Comparison of ENCODE assay signal across 28 cellular contexts in the genomic region with DNA sequence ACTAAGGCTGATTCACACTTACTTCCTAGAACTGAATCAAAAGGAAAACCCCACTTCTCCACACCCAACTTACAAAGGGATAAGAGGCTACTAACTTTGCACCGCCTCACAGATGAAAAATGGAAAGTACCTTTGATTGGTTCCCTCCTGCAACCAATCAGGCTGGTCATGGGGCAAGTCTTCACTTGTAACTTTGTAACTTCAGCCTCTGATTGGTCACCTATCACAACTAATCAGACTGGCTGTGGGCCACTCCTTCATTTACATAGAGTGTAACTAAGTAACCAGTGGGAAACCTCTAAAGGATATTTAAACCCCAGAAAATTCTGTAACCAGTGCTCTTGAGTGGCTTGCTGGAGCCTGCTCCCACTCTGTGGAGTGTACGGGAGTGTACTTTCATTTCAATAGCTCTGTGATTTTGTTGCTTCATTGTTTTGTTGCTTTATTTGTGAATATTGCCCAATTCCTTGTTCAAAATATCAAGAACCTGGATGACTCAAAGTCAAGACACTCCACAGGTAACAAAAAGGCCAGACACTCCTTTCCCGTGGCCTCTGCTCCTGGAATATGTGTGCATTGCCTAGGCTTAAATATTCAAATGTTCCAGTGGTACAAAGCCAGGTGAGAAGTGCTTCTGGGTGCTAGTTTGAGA. TPM values are rescaled to one million over a fixed set of nuclear protein-coding genes. Genes with fewer than 3 reads are reported as not detected.
DNase-seq lines count a peak whose midpoint lies in the region; ATAC-seq, FAIRE-seq and TF ChIP-seq lines count a peak whose summit lies in the region.
"Had no signal": no experiment of that assay in that cellular context is flagged by ENCODE, and none has a peak within 500 bp of the region (broad histone marks: within the 10 kb centered on the region; RNA-seq: fewer than 3 reads in every experiment).

No MANE protein-coding gene starts in this region.

- POLR2A ChIA-PET in HepG2 (lab: Yijun Ruan, JAX), result no interaction called here

- TF ChIP-seq RAD21 in HepG2 (CRISPR knock-in tag; IDR thresholded peaks at IDR 0.05), result no peak

- no peak for TF ChIP-seq EP300 in HepG2 (IDR thresholded peaks at IDR 0.05; ENCODE audit: low read depth in 2 of 2, low read length in 2 of 2)
- no peak for TF ChIP-seq EP300 in HepG2 (CRISPR knock-in tag; IDR thresholded peaks at IDR 0.05; ENCODE audit: borderline replicate concordance)

- CTCF ChIA-PET in HepG2 (lab: Yijun Ruan, JAX; ENCODE audit: low intra/inter-chr PET ratio, low total read pairs) (no interaction called here), mammary epithelial cell (lab: Charles Lee; ENCODE audit: low non-redundant PET) (no interaction called here)

- H3K27ac ChIP-seq in HepG2 (ENCODE audit: extremely low read length, insufficient read depth, low read length) (peak overlapping the region; percentile 6), right lobe of liver (no peak overlapping the region), mammary epithelial cell (ENCODE audit: insufficient read depth, low read depth, low read length) (no peak overlapping the region)
- H3K27ac ChIP-seq: BLaER1 treated with 17β-estradiol and CSF1 and Interleukin-3, amounts not matched to agents 10 nM and 100 nM; GM23248; SJCRH30 had no signal

- DNase-seq in HepG2 (ENCODE audit: low spot score) (no peak), right lobe of liver (no peak), mammary epithelial cell (peak; percentile 20), renal cortical epithelial cell (ENCODE audit: low read depth) (peak; percentile 55), AML-193 (lab: John Stamatoyannopoulos, UW) (no peak)
- DNase-seq in activated effector memory CD4-positive, alpha-beta T cell treated with Interleukin-2 at 50 U/mL for 16 hours, result no peak
- DNase-seq in stimulated activated CD4-positive, alpha-beta T cell treated with anti-CD3 and anti-CD28 coated beads, Interleukin-1b, Interleukin-23, amount 100 ng/mL, for 48 hours, result no peak
- DNase-seq: Caco-2; CD4-positive, alpha-beta T cell; DMS79; EL; GDM1; GM23248; H7; NCI-H1105; NCI-H1436 treated with DMSO at 0.1 percent for 48 hours; NCI-H187 treated with DMSO at 0.1 percent for 48 hours; NCI-H345; NCI-H524; NCI-H748 treated with DMSO at 0.1 percent for 48 hours; NK-92 treated with Interleukin-12 subunit alpha and Interleukin-12 subunit beta, amount 100 ng/mL, for 24 hours; PC-3; SJCRH30 had no signal

- no peaks in the 10 kb centered on the region for H4K20me1 ChIP-seq in HepG2 (ENCODE audit: insufficient read depth, low read length)
- no peaks in the 10 kb centered on the region for H4K20me1 ChIP-seq in mammary epithelial cell (ENCODE audit: insufficient read depth, low read length)
- H4K20me1 ChIP-seq: BLaER1 treated with 17β-estradiol and CSF1 and Interleukin-3, amounts not matched to agents 10 nM and 100 nM had no signal

- H2AFZ ChIP-seq in HepG2 (ENCODE audit: low read length), result no peak overlapping the region
- no peak overlapping the region for H2AFZ ChIP-seq in mammary epithelial cell (ENCODE audit: low read depth, low read length)
- H2AFZ ChIP-seq: GM23248 had no signal

- H3K27me3 ChIP-seq in HepG2 (ENCODE audit: control insufficient read depth in 1 of 2, insufficient read depth in 2 of 2, low read length in 2 of 2) (no peaks in the 10 kb centered on the region), right lobe of liver (no peaks in the 10 kb centered on the region), mammary epithelial cell (ENCODE audit: insufficient read depth, low read length) (no peaks in the 10 kb centered on the region)
- H3K27me3 ChIP-seq: BLaER1 treated with 17β-estradiol and CSF1 and Interleukin-3, amounts not matched to agents 10 nM and 100 nM; SJCRH30 had no signal

- H3K4me3 ChIP-seq in HepG2 (replicated peaks in 1 of 3; ENCODE audit: insufficient read depth in 1 of 3, low read depth in 2 of 3, low read length in 3 of 3), result no peak overlapping the region
- no peak overlapping the region for H3K4me3 ChIP-seq in right lobe of liver
- H3K4me3 ChIP-seq in mammary epithelial cell (replicated peaks in 1 of 3; ENCODE audit: insufficient read depth in 1 of 3, low read depth in 2 of 3, low read length in 3 of 3), result no peak overlapping the region
- H3K4me3 ChIP-seq: BLaER1 treated with 17β-estradiol and CSF1 and Interleukin-3, amounts not matched to agents 10 nM and 100 nM; GM12878; GM23248; SJCRH30 had no signal

- FAIRE-seq in HepG2 (lab: Jason Lieb, UNC), result no peak
- FAIRE-seq: GM12878, HTR-8/SVneo had no signal

- no peak for ATAC-seq in HepG2
- ATAC-seq in right lobe of liver, result no peak
- ATAC-seq in esophagus mucosa, result peak; percentile 81
- ATAC-seq: GM12878, PC-3, Right ventricle myocardium inferior had no signal

- in situ Hi-C loops in HepG2 (cut with HindIII; ENCODE audit: extremely low pct_ligation_motif_present, low pct_unique_long_range_greater_than_20kb) (no loop called here), mammary epithelial cell (cut with MboI; ENCODE audit: low sequenced_read_pairs in 2 of 2) (no loop called here)

- TF ChIP-seq POLR2A in HepG2 (IDR thresholded peaks at IDR 0.05; ENCODE audit: insufficient read depth in 1 of 2, low read depth in 2 of 2, low read length in 2 of 2) (no peak), right lobe of liver (IDR thresholded peaks at IDR 0.05) (no peak)

- peaks cover 0 to 2% of the 10 kb centered on the region in 2 experiments; a peak in 2 of 5 replicates for H3K36me3 ChIP-seq in HepG2 (replicated peaks in 1 of 2; ENCODE audit: control insufficient read depth in 1 of 2, insufficient read depth in 2 of 2, low read length in 2 of 2)
- H3K36me3 ChIP-seq in right lobe of liver, result no peaks in the 10 kb centered on the region
- no peaks in the 10 kb centered on the region for H3K36me3 ChIP-seq in mammary epithelial cell (ENCODE audit: insufficient read depth, low read length)
- H3K36me3 ChIP-seq: SJCRH30 had no signal

- 100% methylated on average over 3 of the region's 3 CpGs for WGBS in HepG2 (ENCODE audit: low lambda C conversion rate)
- WGBS in right lobe of liver (ENCODE audit: insufficient coverage, low coverage, low lambda C conversion rate, missing lambda C conversion rate), result 87% methylated on average over 2 of the region's 3 CpGs
- 100% methylated on average over 3 of the region's 3 CpGs for WGBS in mammary epithelial cell (ENCODE audit: low coverage, missing lambda C conversion rate)

- TF ChIP-seq CTCF in HepG2 (CRISPR knock-in tag; IDR thresholded peaks at IDR 0.05) (no peak), right lobe of liver (IDR thresholded peaks at IDR 0.05) (no peak), mammary epithelial cell (conservative IDR thresholded peaks at IDR 0.05 in 1 of 2, IDR thresholded peaks at IDR 0.05 in 1 of 2; ENCODE audit: extremely low read depth in 1 of 2, insufficient read depth in 1 of 2, low read depth in 1 of 2, low read length in 2 of 2) (no peak)

- H3K4me2 ChIP-seq in HepG2 (ENCODE audit: low read depth, low read length) (no peak overlapping the region), mammary epithelial cell (ENCODE audit: insufficient read depth, low read depth, low read length) (no peak overlapping the region)
- H3K4me2 ChIP-seq: BLaER1 treated with 17β-estradiol and CSF1 and Interleukin-3, amounts not matched to agents 10 nM and 100 nM had no signal

- no peaks in the 10 kb centered on the region for H3K79me2 ChIP-seq in HepG2 (ENCODE audit: insufficient read depth, low read length)
- no peaks in the 10 kb centered on the region for H3K79me2 ChIP-seq in mammary epithelial cell (ENCODE audit: insufficient read depth, low read length)

- BruUV-seq in HepG2 (replicated peaks; lab: Mats Ljungman, UMichigan), result no TSS peak
- BruUV-seq in mammary epithelial cell (replicated peaks; lab: Mats Ljungman, UMichigan), result no TSS peak

- intact Hi-C loops in HepG2 (cut with micrococcal nuclease; ENCODE audit: unreplicated experiment), result no loop called here
- intact Hi-C loops in right lobe of liver (cut with DNase I), result no loop called here
- intact Hi-C loops in mammary epithelial cell (cut with micrococcal nuclease), result no loop called here

- H3K9me3 ChIP-seq in HepG2 (ENCODE audit: low read length), result no peaks in the 10 kb centered on the region
- H3K9me3 ChIP-seq in right lobe of liver, result no peaks in the 10 kb centered on the region
- H3K9me3 ChIP-seq in mammary epithelial cell (replicated peaks; ENCODE audit: insufficient read depth, low read length), result peaks cover 3% of the 10 kb centered on the region
- H3K9me3 ChIP-seq: Caco-2, SJCRH30 had no signal

- dilution Hi-C loops in mammary epithelial cell (cut with HindIII; ENCODE audit: low sequenced_read_pairs), result no loop called here

- H3K9ac ChIP-seq in HepG2 (ENCODE audit: insufficient read depth, low read depth, low read length), result no peak overlapping the region
- H3K9ac ChIP-seq in mammary epithelial cell (ENCODE audit: insufficient read depth, low read length), result no peak overlapping the region
- H3K9ac ChIP-seq: BLaER1 treated with 17β-estradiol and CSF1 and Interleukin-3, amounts not matched to agents 10 nM and 100 nM; GM23248 had no signal

- peaks cover 53% of the 10 kb centered on the region for H3K4me1 ChIP-seq in HepG2 (ENCODE audit: insufficient read depth, low read length)
- H3K4me1 ChIP-seq in right lobe of liver, result peaks cover 0 to 26% (median 0%) of the 10 kb centered on the region in 4 donors
- H3K4me1 ChIP-seq in mammary epithelial cell (ENCODE audit: insufficient read depth, low read length), result no peaks in the 10 kb centered on the region

RNA-seq across cellular contexts. Expression of a gene that starts 50.5 kb away (rescaled TPM):
- total RNA-seq in HepG2 (2016; rRNA removed; fragmentation: Illumina TruSeq; extraction: Trizol) (55.7 and 80.1 TPM in 2 replicates), right lobe of liver (1 to 10 TPM; 1.6 to 10.0 (median 2.4) TPM), mammary epithelial cell (10 to 100 TPM in 1 of 2 donors, 1 to 10 TPM in 1; 8.7 to 24.0 TPM), esophagus mucosa (7.5 TPM), renal cortical epithelial cell (5.4 and 15.6 TPM in 2 replicates)
- 9.2 and 9.8 TPM in 2 replicates for total RNA-seq in HepG2 (2016; cell fraction: cytosol; rRNA removed; fragmentation: Illumina TruSeq; extraction: Trizol; ENCODE audit: low read depth)
- 55.6 and 78.6 TPM in 2 replicates for total RNA-seq in HepG2 (2016; cell fraction: insoluble cytoplasmic fraction; rRNA removed; fragmentation: Illumina TruSeq; extraction: Trizol)
- 17.3 and 19.4 TPM in 2 replicates for total RNA-seq in HepG2 (2016; cell fraction: membrane; rRNA removed; fragmentation: Illumina TruSeq; extraction: Trizol)
- total RNA-seq in HepG2 (2016; cell fraction: nucleus; rRNA removed; fragmentation: Illumina TruSeq; extraction: Trizol), result 88.7 and 100 TPM in 2 replicates
- polyA plus RNA-seq in HepG2 (2011; rRNA removed) (10.3 and 16.0 TPM in 2 replicates), mammary epithelial cell (24.2 TPM)
- polyA plus RNA-seq in HepG2 (2011; cell fraction: cytosol; rRNA removed), result 7.9 and 8.1 TPM in 2 replicates
- 13.3 and 17.4 TPM in 2 replicates for polyA plus RNA-seq in HepG2 (2011; cell fraction: nucleus; rRNA removed)
- polyA plus RNA-seq in HepG2 (2012), result 9.4 and 21.3 TPM in 2 replicates
- 3.6 and 3.7 TPM in 2 replicates for polyA plus RNA-seq in HepG2 (2016; cell fraction: cytosol; fragmentation: Illumina TruSeq; extraction: Trizol; ENCODE audit: low read depth)
- 80.2 and 84.4 TPM in 2 replicates for polyA plus RNA-seq in HepG2 (2016; cell fraction: insoluble cytoplasmic fraction; fragmentation: Illumina TruSeq; extraction: Trizol; ENCODE audit: low read depth)
- polyA plus RNA-seq in HepG2 (2016; cell fraction: membrane; fragmentation: Illumina TruSeq; extraction: Trizol; ENCODE audit: low read depth), result 10.4 and 10.6 TPM in 2 replicates
- 46.4 and 49.2 TPM in 2 replicates for polyA plus RNA-seq in HepG2 (2016; cell fraction: nucleus; fragmentation: Illumina TruSeq; extraction: Trizol; ENCODE audit: insufficient read depth, low read depth)
- 12.9 and 24.6 TPM in 2 replicates for polyA minus RNA-seq in HepG2 (2011; rRNA and poly(A)+ RNA removed; ENCODE audit: low replicate concordance)
- 10.2 and 17.7 TPM in 2 replicates for polyA minus RNA-seq in HepG2 (2011; cell fraction: cytosol; rRNA and poly(A)+ RNA removed)
- polyA minus RNA-seq in HepG2 (2011; cell fraction: nucleus; rRNA and poly(A)+ RNA removed), result 89.3 and 136 TPM in 2 replicates
- 17.8 TPM for polyA minus RNA-seq in mammary epithelial cell

Comparison
In these comparisons a context has a peak if more than half of its experiments do, and no peak if none do; other contexts are left out.
1. DNase-seq: peak in mammary epithelial cell (single experiment) and renal cortical epithelial cell (single experiment); none in HepG2 (single experiment), right lobe of liver (0 of 3), AML-193 (0 of 2), activated effector memory CD4-positive, alpha-beta T cell treated with Interleukin-2 at 50 U/mL for 16 hours (single experiment) and stimulated activated CD4-positive, alpha-beta T cell treated with anti-CD3 and anti-CD28 coated beads, Interleukin-1b, Interleukin-23, amount 100 ng/mL, for 48 hours (single experiment).